ENCODE assay signal across 25 cellular contexts in genomic region chr2:96218508-96219131, GRCh38.
"Had no signal": no experiment of that assay in that cellular context is flagged by ENCODE, and none has a peak within 500 bp of the region (broad histone marks: within the 10 kb centered on the region; RNA-seq: fewer than 3 reads in every experiment).

No MANE protein-coding gene starts in this region.

- H3K4me2 ChIP-seq: hepatocyte, neural progenitor cell had no signal

- ATAC-seq: activated CD4-positive, alpha-beta T cell treated with anti-CD3 and anti-CD28 coated beads for 36 hours; activated naive CD4-positive, alpha-beta T cell treated with anti-CD3 and anti-CD28 coated beads, Interleukin-2, amount 50 U/mL, for 72 hours; activated T-cell treated with anti-CD3 and anti-CD28 coated beads, Interleukin-2, amount 50 U/mL, for 72 hours; gastroesophageal sphincter; natural killer cell; right lobe of liver; stimulated activated effector memory CD8-positive, alpha-beta T cell treated with anti-CD3 and anti-CD28 coated beads, Interleukin-12 subunit alpha, Interleukin-12 subunit beta, amount 100 ng/mL, for 72 hours had no signal

- H3K4me3 ChIP-seq: gastroesophageal sphincter, hepatocyte, left ventricle myocardium inferior, lung, neural progenitor cell, right lobe of liver, skin epidermis, thoracic aorta had no signal

- FAIRE-seq: bronchial epithelial cell, colon, urothelium cell line had no signal

- H3K9me3 ChIP-seq: gastroesophageal sphincter, right lobe of liver, thoracic aorta had no signal

- H3K27ac ChIP-seq: gastroesophageal sphincter, hepatocyte, left ventricle myocardium inferior, neural progenitor cell, right lobe of liver, skin epidermis, thoracic aorta had no signal

- DNase-seq: activated CD4-positive, alpha-beta T cell treated with anti-CD3 and anti-CD28 coated beads for 36 hours; activated CD4-positive, CD25-positive, alpha-beta regulatory T cell; activated naive CD4-positive, alpha-beta T cell; activated T-cell treated with anti-CD3 and anti-CD28 coated beads for 4 hours; activated T-cell treated with anti-CD3 and anti-CD28 coated beads, Interleukin-2, amount 50 U/mL, for 72 hours; effector CD8-positive, alpha-beta T cell; islet precursor cell; left ventricle myocardium inferior; mesendoderm; natural killer cell; right lobe of liver; stimulated activated CD4-positive, alpha-beta T cell treated with anti-CD3 and anti-CD28 coated beads, Interleukin-12 subunit alpha, Interleukin-12 subunit beta, amount 100 ng/mL, for 4 hours; stimulated activated CD4-positive, alpha-beta T cell treated with anti-CD3 and anti-CD28 coated beads, Interleukin-4, amount 100 ng/mL, for 1 hour; trophoblast cell had no signal

- H3K4me1 ChIP-seq: gastroesophageal sphincter, left ventricle myocardium inferior, right lobe of liver had no signal

- H3K27me3 ChIP-seq: gastroesophageal sphincter, hepatocyte, neural progenitor cell, right lobe of liver had no signal

- H3K9ac ChIP-seq: neural progenitor cell had no signal

- H2AFZ ChIP-seq: hepatocyte, neural progenitor cell had no signal

- H3K36me3 ChIP-seq: gastroesophageal sphincter, left ventricle myocardium inferior, neural progenitor cell, right lobe of liver, thoracic aorta had no signal
